Comparison of ENCODE assay signal across 7 cellular contexts in the genomic region with DNA sequence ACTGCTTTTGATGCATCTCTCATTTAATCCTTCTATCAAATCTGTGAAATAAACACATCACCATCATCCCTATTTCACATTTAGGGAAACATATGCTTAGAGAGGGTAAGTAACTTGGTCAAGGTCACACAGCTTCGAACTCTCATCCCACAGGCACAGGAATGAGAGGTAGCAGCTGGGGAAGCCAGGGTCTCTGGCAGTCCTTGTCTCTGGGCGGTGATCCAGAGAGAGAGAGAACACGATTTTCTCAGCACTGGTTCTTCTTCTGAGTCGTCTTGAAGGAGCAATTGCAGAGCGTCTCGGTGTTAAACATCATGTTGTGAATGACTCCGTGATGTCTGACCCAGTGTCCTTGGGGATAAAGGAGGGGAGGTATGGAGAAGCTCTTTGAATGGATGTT. TPM values are rescaled to one million over a fixed set of nuclear protein-coding genes. Genes with fewer than 3 reads are reported as not detected.
"Had no signal": no experiment of that assay in that cellular context is flagged by ENCODE, and none has a peak within 500 bp of the region (broad histone marks: within the 10 kb centered on the region; RNA-seq: fewer than 3 reads in every experiment).

No MANE protein-coding gene starts in this region.

RNA-seq across cellular contexts. Expression of gene FAM90A1, which starts 36.8 kb away (rescaled TPM):
- total RNA-seq: OCI-LY7, PC-3, Right ventricle myocardium superior, RPMI7951, SJSA1, SK-MEL-5 had no signal
- polyA plus RNA-seq: SK-N-SH had no signal
